In the genomic region with DNA sequence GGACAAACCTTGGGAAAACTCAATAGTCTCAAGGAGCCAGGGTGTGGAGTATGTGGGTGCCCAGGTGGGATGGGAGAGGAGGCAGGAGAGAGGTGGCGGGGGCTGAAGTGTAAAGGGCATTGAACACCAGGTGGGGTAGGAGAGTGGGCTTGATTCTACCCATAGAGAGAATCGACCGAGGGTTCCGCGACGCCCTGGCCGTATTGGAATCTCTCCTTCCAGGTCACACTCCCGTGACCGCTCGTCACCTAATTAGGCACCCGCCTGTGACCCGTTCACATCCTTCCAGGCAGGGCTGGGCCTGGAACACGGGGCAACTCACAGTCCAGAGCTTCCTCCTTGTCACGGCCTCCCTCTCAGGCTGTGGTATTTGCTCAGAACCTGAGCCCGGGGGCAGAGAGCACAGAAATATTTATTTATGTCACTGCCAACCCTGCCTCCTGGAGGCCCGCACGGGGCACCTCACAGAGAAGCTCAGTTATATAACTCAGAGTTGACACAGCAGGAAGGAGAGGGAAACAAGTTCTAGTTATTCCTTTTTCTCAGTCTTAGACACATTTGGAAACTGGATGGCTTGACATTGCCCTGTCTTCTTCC, we compare ENCODE assay signal across 9 cellular contexts. TPM values are rescaled to one million over a fixed set of nuclear protein-coding genes. Genes with fewer than 3 reads are reported as not detected.
DNase-seq lines count a peak whose midpoint lies in the region; ATAC-seq and TF ChIP-seq lines count a peak whose summit lies in the region.
"Had no signal": no experiment of that assay in that cellular context is flagged by ENCODE, and none has a peak within 500 bp of the region (broad histone marks: within the 10 kb centered on the region; RNA-seq: fewer than 3 reads in every experiment).

No MANE protein-coding gene starts in this region.

- no peaks in the 10 kb centered on the region for H3K36me3 ChIP-seq in SJCRH30
- H3K36me3 ChIP-seq: ovary had no signal

- H3K27ac Mint-ChIP-seq in glutamatergic neuron (ENCODE audit: unreplicated experiment) (no peak overlapping the region), osteocyte (ENCODE audit: unreplicated experiment) (peak overlapping the region; percentile 52)

- TF ChIP-seq CTCF in glutamatergic neuron (IDR thresholded peaks at IDR 0.05; ENCODE audit: partially characterized antibody, unreplicated experiment): no peak
- peak; percentile 28 for TF ChIP-seq CTCF in osteocyte (IDR thresholded peaks at IDR 0.05)

- H3K4me3 ChIP-seq in SJCRH30: no peak overlapping the region
- H3K4me3 ChIP-seq: ovary had no signal

- no peaks in the 10 kb centered on the region for H3K4me1 Mint-ChIP-seq in glutamatergic neuron (ENCODE audit: low read depth, unreplicated experiment)
- peaks cover 21% of the 10 kb centered on the region for H3K4me1 Mint-ChIP-seq in osteocyte (ENCODE audit: unreplicated experiment)

- ATAC-seq in GM18870 (IDR thresholded peaks at IDR 0.05; ENCODE audit: unreplicated experiment): no peak
- ATAC-seq in GM21737 (IDR thresholded peaks at IDR 0.05; ENCODE audit: unreplicated experiment): no peak
- no peak for ATAC-seq in GM21825 (IDR thresholded peaks at IDR 0.05; ENCODE audit: unreplicated experiment)

- no peaks in the 10 kb centered on the region for H3K9me3 ChIP-seq in SJCRH30 (replicated peaks)
- H3K9me3 ChIP-seq: ovary had no signal

- H3K36me3 Mint-ChIP-seq in glutamatergic neuron (ENCODE audit: unreplicated experiment) (no peaks in the 10 kb centered on the region), osteocyte (ENCODE audit: unreplicated experiment) (no peaks in the 10 kb centered on the region)

- peaks cover 10% of the 10 kb centered on the region; the same call in 1 of the 2 replicates for H3K27me3 ChIP-seq in SJCRH30
- H3K27me3 ChIP-seq: ovary had no signal

- no peaks in the 10 kb centered on the region for H3K4me1 ChIP-seq in SJCRH30

- DNase-seq in DMS53 (lab: John Stamatoyannopoulos, UW) (peak; percentile 77), NOMO-1 treated with dmso at 0.1 percent for 144 hours (lab: John Stamatoyannopoulos, UW; ENCODE audit: unreplicated experiment) (peak; percentile 30), glutamatergic neuron (peak; percentile 12), osteocyte (ENCODE audit: extremely low spot score, unreplicated experiment) (no peak), SJCRH30 (no peak)
- DNase-seq: ovary had no signal

- H3K9me3 Mint-ChIP-seq in glutamatergic neuron (ENCODE audit: unreplicated experiment): no peaks in the 10 kb centered on the region
- H3K9me3 Mint-ChIP-seq in osteocyte (ENCODE audit: unreplicated experiment): no peaks in the 10 kb centered on the region

- H3K4me3 Mint-ChIP-seq in glutamatergic neuron (ENCODE audit: unreplicated experiment) (no peak overlapping the region), osteocyte (ENCODE audit: unreplicated experiment) (no peak overlapping the region)

- H3K27me3 Mint-ChIP-seq in glutamatergic neuron (ENCODE audit: unreplicated experiment): no peaks in the 10 kb centered on the region
- H3K27me3 Mint-ChIP-seq in osteocyte (ENCODE audit: unreplicated experiment): no peaks in the 10 kb centered on the region

- no peak overlapping the region for H3K27ac ChIP-seq in SJCRH30
- H3K27ac ChIP-seq: ovary had no signal

RNA-seq across cellular contexts. Expression of a gene that starts 12.0 kb away (rescaled TPM):
- total RNA-seq in glutamatergic neuron (ENCODE audit: unreplicated experiment): not detected
- total RNA-seq in osteocyte: not detected in 2 replicates
- total RNA-seq in SJCRH30 (2014; rRNA removed; shearing (Covaris generic)): not detected in 2 replicates

Comparison
In these comparisons a context has a peak if more than half of its experiments do, and no peak if none do; other contexts are left out.
1. DNase-seq: peak in DMS53 (single experiment), NOMO-1 treated with dmso at 0.1 percent for 144 hours (single experiment) and glutamatergic neuron (single experiment); none in osteocyte (single experiment) and SJCRH30 (0 of 2).